ENCODE assay signal across 26 cellular contexts in the genomic region with DNA sequence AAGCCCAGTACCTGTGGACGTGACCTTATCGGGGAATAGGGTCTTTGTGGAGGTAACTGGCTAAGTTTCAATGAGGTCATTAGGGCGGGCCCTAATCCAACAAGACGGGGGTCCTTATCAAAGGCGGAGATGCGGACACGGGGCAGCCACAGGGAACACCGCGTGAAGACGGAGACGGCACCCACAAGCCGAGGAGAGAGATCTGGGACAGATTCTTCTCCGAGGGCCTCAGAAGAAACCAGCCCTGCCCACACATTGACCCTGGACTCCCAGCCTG.
"Had no signal": no experiment of that assay in that cellular context is flagged by ENCODE, and none has a peak within 500 bp of the region (broad histone marks: within the 10 kb centered on the region; RNA-seq: fewer than 3 reads in every experiment).

No MANE protein-coding gene starts in this region.

- H3K27ac ChIP-seq: hepatocyte, right atrium auricular region, vagina, WERI-Rb-1 had no signal

- H3K27me3 ChIP-seq: hepatocyte, right atrium auricular region, testis, vagina had no signal

- H2AFZ ChIP-seq: hepatocyte had no signal

- H3K36me3 Mint-ChIP-seq: activated naive CD4-positive, alpha-beta T cell treated with anti-CD3 and anti-CD28 coated beads, Interleukin-2, amount 50 U/mL, for 24 hours; naive thymus-derived CD8-positive, alpha-beta T cell; type B pancreatic cell had no signal

- H3K4me3 Mint-ChIP-seq: activated CD8-positive, alpha-beta T cell treated with anti-CD3 and anti-CD28 coated beads for 36 hours; activated naive CD4-positive, alpha-beta T cell treated with anti-CD3 and anti-CD28 coated beads, Interleukin-2, amount 50 U/mL, for 24 hours; activated naive CD8-positive, alpha-beta T cell treated with anti-CD3 and anti-CD28 coated beads, Interleukin-2, amount 50 U/mL, for 24 hours; neural crest cell; T-helper 1 cell treated with Interleukin-12 subunit alpha and Interleukin-12 subunit beta and Interleukin-4 antibody, amounts not matched to agents 30 μg/mL and 1 μg/mL, for 36 hours; type B pancreatic cell had no signal

- H3K36me3 ChIP-seq: gastrocnemius medialis, right atrium auricular region, vagina, WERI-Rb-1 had no signal

- H3K79me2 ChIP-seq: hepatocyte had no signal

- H3K9me3 ChIP-seq: gastrocnemius medialis, right atrium auricular region, testis, vagina had no signal

- H3K27ac Mint-ChIP-seq: activated CD8-positive, alpha-beta T cell treated with anti-CD3 and anti-CD28 coated beads for 36 hours; activated naive CD8-positive, alpha-beta T cell treated with anti-CD3 and anti-CD28 coated beads, Interleukin-2, amount 50 U/mL, for 24 hours; activated T-helper 2 cell treated with anti-CD3 and anti-CD28 coated beads, Interferon-gamma antibody, Interleukin-2, Interleukin-4, amounts not matched to agents 10 μg/mL and 5 μg/mL and 100 μg/mL, durations not matched to agents 14 hours and 24 hours and 36 hours; T-helper 1 cell treated with Interleukin-12 subunit alpha and Interleukin-12 subunit beta and Interleukin-4 antibody, amounts not matched to agents 30 μg/mL and 1 μg/mL, for 36 hours; type B pancreatic cell had no signal

- H3K4me2 ChIP-seq: hepatocyte had no signal

- H3K9me3 Mint-ChIP-seq: activated CD8-positive, alpha-beta T cell treated with anti-CD3 and anti-CD28 coated beads for 36 hours; activated naive CD4-positive, alpha-beta T cell treated with anti-CD3 and anti-CD28 coated beads, Interleukin-2, amount 50 U/mL, for 24 hours; activated naive CD8-positive, alpha-beta T cell treated with anti-CD3 and anti-CD28 coated beads, Interleukin-2, amount 50 U/mL, for 24 hours; activated T-helper 2 cell treated with anti-CD3 and anti-CD28 coated beads, Interferon-gamma antibody, Interleukin-2, Interleukin-4, amounts not matched to agents 10 μg/mL and 5 μg/mL and 100 μg/mL, durations not matched to agents 14 hours and 24 hours and 36 hours; naive thymus-derived CD8-positive, alpha-beta T cell; neural crest cell; T-helper 1 cell treated with Interleukin-12 subunit alpha and Interleukin-12 subunit beta and Interleukin-4 antibody, amounts not matched to agents 30 μg/mL and 1 μg/mL, for 36 hours; type B pancreatic cell had no signal

- H3K4me1 ChIP-seq: gastrocnemius medialis had no signal

- H3K4me3 ChIP-seq: gastrocnemius medialis, hepatocyte, right atrium auricular region, testis, vagina had no signal

- FAIRE-seq: bronchial epithelial cell had no signal

- DNase-seq: activated CD4-positive, alpha-beta T cell treated with anti-CD3 and anti-CD28 coated beads, Interleukin-2, amount 50 U/mL, for 1 hour; activated CD4-positive, CD25-positive, alpha-beta regulatory T cell treated with anti-CD3 and anti-CD28 coated beads, Interleukin-2, amount 50 U/mL, for 72 hours; activated CD8-positive, alpha-beta T cell treated with anti-CD3 and anti-CD28 coated beads for 36 hours; activated naive CD8-positive, alpha-beta T cell treated with anti-CD3 and anti-CD28 coated beads, Interleukin-2, amount 50 U/mL, for 24 hours; activated T-cell treated with anti-CD3 and anti-CD28 coated beads, Interleukin-2, amount 50 U/mL, for 48 hours; effector CD8-positive, alpha-beta T cell; islet precursor cell; mesenchymal stem cell; naive thymus-derived CD8-positive, alpha-beta T cell; stimulated activated CD4-positive, alpha-beta T cell treated with anti-CD3 and anti-CD28 coated beads, Interleukin-12 subunit alpha, Interleukin-12 subunit beta, amount 100 ng/mL, for 4 hours; stimulated activated CD4-positive, alpha-beta T cell treated with anti-CD3 and anti-CD28 coated beads, Interleukin-4, amount 100 ng/mL, for 1 hour; stimulated activated naive CD8-positive, alpha-beta T cell treated with anti-CD3 and anti-CD28 coated beads, Interleukin-15, Interleukin-2, amounts not matched to agents 100 U/mL and 50 U/mL, for 24 hours; SW 1271; T-helper 9 cell; WERI-Rb-1 had no signal

- ATAC-seq: activated CD8-positive, alpha-beta T cell treated with anti-CD3 and anti-CD28 coated beads for 36 hours; activated naive CD8-positive, alpha-beta T cell treated with anti-CD3 and anti-CD28 coated beads, Interleukin-2, amount 50 U/mL, for 24 hours; naive thymus-derived CD8-positive, alpha-beta T cell; stimulated activated naive CD8-positive, alpha-beta T cell treated with anti-CD3 and anti-CD28 coated beads, Interleukin-15, Interleukin-2, amounts not matched to agents 100 U/mL and 50 U/mL, for 24 hours had no signal

- H3K27me3 Mint-ChIP-seq: activated CD8-positive, alpha-beta T cell treated with anti-CD3 and anti-CD28 coated beads for 36 hours; activated naive CD4-positive, alpha-beta T cell treated with anti-CD3 and anti-CD28 coated beads, Interleukin-2, amount 50 U/mL, for 24 hours; naive thymus-derived CD8-positive, alpha-beta T cell had no signal
